8 cellular contexts compared by ENCODE assay signal in the genomic region with DNA sequence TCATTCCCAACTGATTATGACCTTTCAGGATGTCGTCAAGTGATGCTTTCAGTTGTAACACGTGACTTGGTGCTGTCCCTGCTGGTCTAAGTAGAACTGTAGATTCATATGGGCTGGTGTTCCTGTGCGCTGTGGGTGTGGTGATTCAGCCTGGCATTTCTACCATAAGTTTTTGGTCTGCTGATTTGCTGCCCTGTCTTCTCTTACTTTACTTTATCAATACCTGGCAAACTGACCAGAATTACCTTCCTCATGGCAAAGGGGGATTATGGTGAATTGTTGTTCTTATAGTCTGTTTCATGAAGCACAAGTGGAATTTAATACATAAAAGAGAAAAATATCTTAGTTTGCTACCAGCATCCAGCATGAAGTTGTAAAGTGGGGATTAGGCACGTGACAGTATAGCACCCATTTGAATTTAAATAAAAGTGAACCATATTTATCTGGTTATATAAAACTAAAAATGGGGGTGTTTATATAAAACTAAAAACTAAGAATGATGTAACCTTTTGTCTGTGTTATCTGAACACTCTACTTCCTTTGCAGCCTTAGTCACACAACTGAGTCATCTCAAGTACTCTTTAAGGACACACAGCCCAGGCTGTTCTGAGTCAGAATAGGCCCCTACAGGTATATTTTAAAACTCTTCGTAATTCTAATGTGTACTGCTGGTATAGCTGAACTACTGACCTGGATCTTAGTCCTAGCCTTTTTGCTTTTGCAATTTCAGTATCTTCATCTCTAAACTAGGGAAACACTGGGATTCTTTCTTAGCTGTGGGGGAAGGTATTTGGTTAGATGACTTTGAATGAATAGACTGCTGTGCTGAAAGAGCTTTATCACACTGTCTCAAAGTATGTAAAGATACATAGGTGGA. TPM values are rescaled to one million over a fixed set of nuclear protein-coding genes. Genes with fewer than 3 reads are reported as not detected.
A peak's percentile ranks its signal among the peaks of the same experiment; 100 is the strongest.
DNase-seq lines count a peak whose midpoint lies in the region; ATAC-seq and TF ChIP-seq lines count a peak whose summit lies in the region.

No MANE protein-coding gene starts in this region.

- H3K36me3 ChIP-seq in heart right ventricle, result peaks cover 0 to 100% (median 71%) of the 10 kb centered on the region in 9 donors
- peaks cover 0 to 49% of the 10 kb centered on the region in 2 donors for H3K36me3 ChIP-seq in vagina

- H3K27me3 ChIP-seq in CD4-positive, alpha-beta T cell (ENCODE audit: control insufficient read depth, insufficient read depth, low read length), result no peaks in the 10 kb centered on the region
- H3K27me3 ChIP-seq in heart right ventricle (no peaks in the 10 kb centered on the region), vagina (no peaks in the 10 kb centered on the region)

- peak; percentile 87 for ATAC-seq in CD4-positive, alpha-beta T cell (ENCODE audit: poor library complexity)
- ATAC-seq in GM21447 (IDR thresholded peaks at IDR 0.05; ENCODE audit: unreplicated experiment) (peak; percentile 85), heart right ventricle (peak in 7 of 8 donors; percentile 56 to 96 (median 82))

- no peak overlapping the region for H3K4me3 Mint-ChIP-seq in CD4-positive, alpha-beta T cell
- H3K4me3 Mint-ChIP-seq in activated T-helper 1 cell treated with anti-CD3 and anti-CD28 coated beads, Interleukin-12 subunit alpha, Interleukin-12 subunit beta, Interleukin-2, Interleukin-4 antibody, amounts not matched to agents 30 ng/mL and 10 ng/mL and 1 ng/mL, durations not matched to agents 14 hours and 24 hours and 36 hours, result peak overlapping the region; percentile 68

- H3K4me1 ChIP-seq in heart right ventricle (peaks cover 0 to 23% (median 11%) of the 10 kb centered on the region in 9 donors), vagina (peaks cover 7% of the 10 kb centered on the region)

- TF ChIP-seq CTCF in CD4-positive, alpha-beta T cell (IDR thresholded peaks at IDR 0.05), result no peak
- no peak for TF ChIP-seq CTCF in heart right ventricle (IDR thresholded peaks at IDR 0.05)
- no peak for TF ChIP-seq CTCF in vagina (IDR thresholded peaks at IDR 0.05)

- H3K9me3 ChIP-seq in CD4-positive, alpha-beta T cell (ENCODE audit: control insufficient read depth, low read length), result no peaks in the 10 kb centered on the region
- H3K9me3 ChIP-seq in heart right ventricle (no peaks in the 10 kb centered on the region), vagina (no peaks in the 10 kb centered on the region)

- peak in 4 of 10 experiments; percentile 5 to 30 (median 17) for DNase-seq in CD4-positive, alpha-beta T cell
- DNase-seq in M059J (ENCODE audit: low read depth), result peak; percentile 96
- peak; percentile 33 for DNase-seq in activated T-helper 1 cell treated with anti-CD3 and anti-CD28 coated beads, Interleukin-12 subunit alpha, Interleukin-12 subunit beta, Interleukin-2, Interleukin-4 antibody, amounts not matched to agents 30 ng/mL and 10 ng/mL and 1 ng/mL, durations not matched to agents 14 hours and 24 hours and 36 hours (ENCODE audit: low spot score)
- no peak for DNase-seq in heart right ventricle
- DNase-seq in stimulated activated CD4-positive, alpha-beta T cell treated with anti-CD3 and anti-CD28 coated beads, Interleukin-2, amount 100 ng/mL, for 24 hours, result peak; percentile 59 to 65
- no peak for DNase-seq in DMS 273 (lab: John Stamatoyannopoulos, UW; ENCODE audit: unreplicated experiment)
- DNase-seq in vagina (ENCODE audit: extremely low spot score in 2 of 2), result no peak

- H3K27me3 Mint-ChIP-seq in CD4-positive, alpha-beta T cell, result no peaks in the 10 kb centered on the region
- H3K27me3 Mint-ChIP-seq in activated T-helper 1 cell treated with anti-CD3 and anti-CD28 coated beads, Interleukin-12 subunit alpha, Interleukin-12 subunit beta, Interleukin-2, Interleukin-4 antibody, amounts not matched to agents 30 ng/mL and 10 ng/mL and 1 ng/mL, durations not matched to agents 14 hours and 24 hours and 36 hours (ENCODE audit: insufficient read depth), result no peaks in the 10 kb centered on the region

- intact Hi-C loops in CD4-positive, alpha-beta T cell (cut with DNase I, micrococcal nuclease), result no loop called here
- intact Hi-C loops in activated T-helper 1 cell treated with anti-CD3 and anti-CD28 coated beads, Interleukin-12 subunit alpha, Interleukin-12 subunit beta, Interleukin-2, Interleukin-4 antibody, amounts not matched to agents 30 ng/mL and 10 ng/mL and 1 ng/mL, durations not matched to agents 14 hours and 24 hours and 36 hours (cut with micrococcal nuclease), result loop anchor here (1.0 to 10.0 kb wide), 7 partner anchors 21 to 411 kb away; partner anchors contain the start of genes NCOR1, TRPV2, TTC19 and ZSWIM7
- intact Hi-C loops in heart right ventricle (cut with DNase I) (loop anchor here in 1 of 10 donors (5.0 kb wide), 1 partner anchor 34 kb away; no protein-coding TSS in a partner anchor), vagina (cut with DNase I) (no loop called here)

- H3K27ac ChIP-seq in CD4-positive, alpha-beta T cell (ENCODE audit: low read depth, low read length), result peak overlapping the region; percentile 47
- H3K27ac ChIP-seq in heart right ventricle (peak overlapping the region in 7 of 10 donors; percentile 13 to 61 (median 41)), vagina (no peak overlapping the region)

- H3K4me3 ChIP-seq in heart right ventricle (no peak overlapping the region), vagina (no peak overlapping the region)

- no peak for TF ChIP-seq POLR2A in vagina (IDR thresholded peaks at IDR 0.05)

- WGBS in heart right ventricle, 2 donors, result 79 to 80% methylated on average over 5 of the region's 5 CpGs

- POLR2A ChIA-PET in CD4-positive, alpha-beta T cell (lab: Charles Lee), result interaction anchor here (0.7 to 1.2 kb wide), 2 partner anchors 13 to 29 kb away, joined by 3 to 4 read pairs; partner anchors contain the start of genes TTC19 and ZSWIM7

- no peaks in the 10 kb centered on the region for H3K9me3 Mint-ChIP-seq in CD4-positive, alpha-beta T cell
- no peaks in the 10 kb centered on the region for H3K9me3 Mint-ChIP-seq in activated T-helper 1 cell treated with anti-CD3 and anti-CD28 coated beads, Interleukin-12 subunit alpha, Interleukin-12 subunit beta, Interleukin-2, Interleukin-4 antibody, amounts not matched to agents 30 ng/mL and 10 ng/mL and 1 ng/mL, durations not matched to agents 14 hours and 24 hours and 36 hours

- H3K4me1 Mint-ChIP-seq in CD4-positive, alpha-beta T cell (ENCODE audit: low read depth), result peaks cover 15% of the 10 kb centered on the region
- H3K4me1 Mint-ChIP-seq in activated T-helper 1 cell treated with anti-CD3 and anti-CD28 coated beads, Interleukin-12 subunit alpha, Interleukin-12 subunit beta, Interleukin-2, Interleukin-4 antibody, amounts not matched to agents 30 ng/mL and 10 ng/mL and 1 ng/mL, durations not matched to agents 14 hours and 24 hours and 36 hours (ENCODE audit: low read depth), result peaks cover 33% of the 10 kb centered on the region

- peak overlapping the region; percentile 86 for H3K27ac Mint-ChIP-seq in CD4-positive, alpha-beta T cell
- H3K27ac Mint-ChIP-seq in activated T-helper 1 cell treated with anti-CD3 and anti-CD28 coated beads, Interleukin-12 subunit alpha, Interleukin-12 subunit beta, Interleukin-2, Interleukin-4 antibody, amounts not matched to agents 30 ng/mL and 10 ng/mL and 1 ng/mL, durations not matched to agents 14 hours and 24 hours and 36 hours, result peak overlapping the region; percentile 91

- CTCF ChIA-PET in CD4-positive, alpha-beta T cell (lab: Charles Lee), result no interaction called here

- H3K36me3 Mint-ChIP-seq in CD4-positive, alpha-beta T cell (ENCODE audit: low read depth), result peaks cover 100% of the 10 kb centered on the region
- H3K36me3 Mint-ChIP-seq in activated T-helper 1 cell treated with anti-CD3 and anti-CD28 coated beads, Interleukin-12 subunit alpha, Interleukin-12 subunit beta, Interleukin-2, Interleukin-4 antibody, amounts not matched to agents 30 ng/mL and 10 ng/mL and 1 ng/mL, durations not matched to agents 14 hours and 24 hours and 36 hours (ENCODE audit: low read depth), result peaks cover 68% of the 10 kb centered on the region

RNA-seq across cellular contexts. Expression of gene TTC19, which starts 28.3 kb away (rescaled TPM):
- 10 to 100 TPM; 57.8 to 66.7 TPM for total RNA-seq in CD4-positive, alpha-beta T cell
- total RNA-seq in M059J (2014; rRNA removed; shearing (Covaris generic)), result 20.6 and 23.7 TPM in 2 replicates
- 38.0 and 40.3 TPM in 2 replicates for total RNA-seq in activated T-helper 1 cell treated with anti-CD3 and anti-CD28 coated beads, Interleukin-12 subunit alpha, Interleukin-12 subunit beta, Interleukin-2, Interleukin-4 antibody, amounts not matched to agents 30 ng/mL and 10 ng/mL and 1 ng/mL, durations not matched to agents 14 hours and 24 hours and 36 hours
- 10 to 100 TPM; 25.1 to 41.1 (median 28.2) TPM for total RNA-seq in heart right ventricle
- polyA plus RNA-seq in heart right ventricle, result 10 to 100 TPM; 10.8 to 19.4 TPM
- 99.7 TPM for total RNA-seq in vagina

RNA-seq across cellular contexts. Expression of gene ZSWIM7, which starts 28.4 kb away (rescaled TPM):
- total RNA-seq in CD4-positive, alpha-beta T cell, result 10 to 100 TPM; 11.3 to 13.0 TPM
- total RNA-seq in M059J (2014; rRNA removed; shearing (Covaris generic)), result 25.3 and 26.5 TPM in 2 replicates
- total RNA-seq in activated T-helper 1 cell treated with anti-CD3 and anti-CD28 coated beads, Interleukin-12 subunit alpha, Interleukin-12 subunit beta, Interleukin-2, Interleukin-4 antibody, amounts not matched to agents 30 ng/mL and 10 ng/mL and 1 ng/mL, durations not matched to agents 14 hours and 24 hours and 36 hours, result 8.3 and 9.5 TPM in 2 replicates
- total RNA-seq in heart right ventricle (10 to 100 TPM; 28.5 to 41.8 (median 34.1) TPM), vagina (18.9 TPM)
- polyA plus RNA-seq in heart right ventricle, result 10 to 100 TPM; 33.3 to 50.7 TPM

Comparison
In these comparisons a context has a peak if more than half of its experiments do, and no peak if none do; other contexts are left out.
1. DNase-seq: peak in M059J (single experiment), activated T-helper 1 cell treated with anti-CD3 and anti-CD28 coated beads, Interleukin-12 subunit alpha, Interleukin-12 subunit beta, Interleukin-2, Interleukin-4 antibody, amounts not matched to agents 30 ng/mL and 10 ng/mL and 1 ng/mL, durations not matched to agents 14 hours and 24 hours and 36 hours (single experiment) and stimulated activated CD4-positive, alpha-beta T cell treated with anti-CD3 and anti-CD28 coated beads, Interleukin-2, amount 100 ng/mL, for 24 hours (2 of 2); none in heart right ventricle (0 of 2), DMS 273 (single experiment) and vagina (0 of 2).
2. Peak in every context shown above with its lines, with median percentiles within 50 percentile points of each other: ATAC-seq.